Comparison of ENCODE assay signal across 2 cellular contexts in the genomic region with DNA sequence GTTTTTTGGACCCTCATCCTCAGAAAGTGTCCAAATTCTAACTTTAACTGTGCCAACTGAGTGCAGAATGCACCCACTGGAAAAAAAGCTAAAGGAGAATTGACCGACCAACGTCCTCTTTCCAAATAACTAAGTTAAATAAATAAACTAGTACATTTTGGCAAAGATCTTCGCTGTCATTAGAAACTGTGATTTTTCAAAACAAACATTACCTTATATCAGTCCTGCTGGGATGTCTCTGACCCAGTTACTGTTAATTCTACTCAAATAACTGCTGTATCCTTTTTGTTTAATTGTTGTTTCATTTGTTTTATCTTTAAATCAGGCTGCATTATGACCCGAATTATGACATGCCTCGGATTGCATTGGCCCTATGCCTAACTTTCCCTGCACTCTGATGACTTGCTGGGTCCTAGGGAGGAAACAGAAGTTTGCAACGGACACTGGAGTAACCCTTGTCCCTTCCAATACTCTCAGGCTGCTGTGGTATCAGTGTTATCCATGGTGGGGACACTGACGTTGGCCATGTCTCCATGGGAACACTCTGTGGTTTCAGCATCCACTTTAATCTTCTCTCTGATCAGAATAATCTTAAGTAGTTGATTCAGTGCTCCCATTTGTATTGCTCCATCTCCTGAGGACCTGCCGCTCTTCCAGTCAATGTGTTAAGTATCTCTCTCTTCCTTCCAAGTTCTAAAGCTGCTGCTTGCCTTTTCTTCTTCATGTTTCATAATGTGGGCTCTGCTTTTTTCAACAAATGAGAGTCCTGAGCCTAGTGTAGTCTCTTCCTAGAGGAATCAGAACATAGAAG.
TF ChIP-seq lines count a peak whose summit lies in the region.

No MANE protein-coding gene starts in this region.

TF ChIP-seq in SK-N-SH, 30 proteins besides CTCF, POLR2A, EP300 and RAD21 (continued from another document):
- TF ChIP-seq, protein P1, sequence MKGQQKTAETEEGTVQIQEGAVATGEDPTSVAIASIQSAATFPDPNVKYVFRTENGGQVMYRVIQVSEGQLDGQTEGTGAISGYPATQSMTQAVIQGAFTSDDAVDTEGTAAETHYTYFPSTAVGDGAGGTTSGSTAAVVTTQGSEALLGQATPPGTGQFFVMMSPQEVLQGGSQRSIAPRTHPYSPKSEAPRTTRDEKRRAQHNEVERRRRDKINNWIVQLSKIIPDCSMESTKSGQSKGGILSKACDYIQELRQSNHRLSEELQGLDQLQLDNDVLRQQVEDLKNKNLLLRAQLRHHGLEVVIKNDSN (IDR thresholded peaks at IDR 0.05; ENCODE audit: borderline replicate concordance, low read depth), result no peak
- TF ChIP-seq TEAD4 (IDR thresholded peaks at IDR 0.05; ENCODE audit: borderline replicate concordance, insufficient read depth), result no peak

TF ChIP-seq in SK-N-SH treated with all-trans-retinoic acid at 6 μM for 48 hours, 23 proteins besides CTCF, POLR2A, EP300 and RAD21 (continued from another document):
- TF ChIP-seq, protein P2, sequence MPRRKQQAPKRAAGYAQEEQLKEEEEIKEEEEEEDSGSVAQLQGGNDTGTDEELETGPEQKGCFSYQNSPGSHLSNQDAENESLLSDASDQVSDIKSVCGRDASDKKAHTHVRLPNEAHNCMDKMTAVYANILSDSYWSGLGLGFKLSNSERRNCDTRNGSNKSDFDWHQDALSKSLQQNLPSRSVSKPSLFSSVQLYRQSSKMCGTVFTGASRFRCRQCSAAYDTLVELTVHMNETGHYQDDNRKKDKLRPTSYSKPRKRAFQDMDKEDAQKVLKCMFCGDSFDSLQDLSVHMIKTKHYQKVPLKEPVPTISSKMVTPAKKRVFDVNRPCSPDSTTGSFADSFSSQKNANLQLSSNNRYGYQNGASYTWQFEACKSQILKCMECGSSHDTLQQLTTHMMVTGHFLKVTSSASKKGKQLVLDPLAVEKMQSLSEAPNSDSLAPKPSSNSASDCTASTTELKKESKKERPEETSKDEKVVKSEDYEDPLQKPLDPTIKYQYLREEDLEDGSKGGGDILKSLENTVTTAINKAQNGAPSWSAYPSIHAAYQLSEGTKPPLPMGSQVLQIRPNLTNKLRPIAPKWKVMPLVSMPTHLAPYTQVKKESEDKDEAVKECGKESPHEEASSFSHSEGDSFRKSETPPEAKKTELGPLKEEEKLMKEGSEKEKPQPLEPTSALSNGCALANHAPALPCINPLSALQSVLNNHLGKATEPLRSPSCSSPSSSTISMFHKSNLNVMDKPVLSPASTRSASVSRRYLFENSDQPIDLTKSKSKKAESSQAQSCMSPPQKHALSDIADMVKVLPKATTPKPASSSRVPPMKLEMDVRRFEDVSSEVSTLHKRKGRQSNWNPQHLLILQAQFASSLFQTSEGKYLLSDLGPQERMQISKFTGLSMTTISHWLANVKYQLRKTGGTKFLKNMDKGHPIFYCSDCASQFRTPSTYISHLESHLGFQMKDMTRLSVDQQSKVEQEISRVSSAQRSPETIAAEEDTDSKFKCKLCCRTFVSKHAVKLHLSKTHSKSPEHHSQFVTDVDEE (CRISPR knock-in tag; IDR thresholded peaks at IDR 0.05), result no peak
- no peak for TF ChIP-seq ZFP30 (CRISPR knock-in tag; IDR thresholded peaks at IDR 0.05)
- no peak for TF ChIP-seq ZNF8 (CRISPR knock-in tag; IDR thresholded peaks at IDR 0.05)
- no peak for TF ChIP-seq ESRRG (CRISPR knock-in tag; IDR thresholded peaks at IDR 0.05)
- TF ChIP-seq, protein P3, sequence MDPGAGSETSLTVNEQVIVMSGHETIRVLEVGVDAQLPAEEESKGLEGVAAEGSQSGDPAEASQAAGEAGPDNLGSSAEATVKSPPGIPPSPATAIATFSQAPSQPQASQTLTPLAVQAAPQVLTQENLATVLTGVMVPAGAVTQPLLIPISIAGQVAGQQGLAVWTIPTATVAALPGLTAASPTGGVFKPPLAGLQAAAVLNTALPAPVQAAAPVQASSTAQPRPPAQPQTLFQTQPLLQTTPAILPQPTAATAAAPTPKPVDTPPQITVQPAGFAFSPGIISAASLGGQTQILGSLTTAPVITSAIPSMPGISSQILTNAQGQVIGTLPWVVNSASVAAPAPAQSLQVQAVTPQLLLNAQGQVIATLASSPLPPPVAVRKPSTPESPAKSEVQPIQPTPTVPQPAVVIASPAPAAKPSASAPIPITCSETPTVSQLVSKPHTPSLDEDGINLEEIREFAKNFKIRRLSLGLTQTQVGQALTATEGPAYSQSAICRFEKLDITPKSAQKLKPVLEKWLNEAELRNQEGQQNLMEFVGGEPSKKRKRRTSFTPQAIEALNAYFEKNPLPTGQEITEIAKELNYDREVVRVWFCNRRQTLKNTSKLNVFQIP (CRISPR knock-in tag; IDR thresholded peaks at IDR 0.05; ENCODE audit: borderline replicate concordance, low read depth), result no peak
- no peak for TF ChIP-seq ZFP3 (CRISPR knock-in tag; IDR thresholded peaks at IDR 0.05)
- no peak for TF ChIP-seq TCF4 (CRISPR knock-in tag; IDR thresholded peaks at IDR 0.05; ENCODE audit: borderline replicate concordance)
- TF ChIP-seq ZNF565 (CRISPR knock-in tag; conservative IDR thresholded peaks at IDR 0.05; ENCODE audit: low read depth), result no peak
- TF ChIP-seq, protein P4, sequence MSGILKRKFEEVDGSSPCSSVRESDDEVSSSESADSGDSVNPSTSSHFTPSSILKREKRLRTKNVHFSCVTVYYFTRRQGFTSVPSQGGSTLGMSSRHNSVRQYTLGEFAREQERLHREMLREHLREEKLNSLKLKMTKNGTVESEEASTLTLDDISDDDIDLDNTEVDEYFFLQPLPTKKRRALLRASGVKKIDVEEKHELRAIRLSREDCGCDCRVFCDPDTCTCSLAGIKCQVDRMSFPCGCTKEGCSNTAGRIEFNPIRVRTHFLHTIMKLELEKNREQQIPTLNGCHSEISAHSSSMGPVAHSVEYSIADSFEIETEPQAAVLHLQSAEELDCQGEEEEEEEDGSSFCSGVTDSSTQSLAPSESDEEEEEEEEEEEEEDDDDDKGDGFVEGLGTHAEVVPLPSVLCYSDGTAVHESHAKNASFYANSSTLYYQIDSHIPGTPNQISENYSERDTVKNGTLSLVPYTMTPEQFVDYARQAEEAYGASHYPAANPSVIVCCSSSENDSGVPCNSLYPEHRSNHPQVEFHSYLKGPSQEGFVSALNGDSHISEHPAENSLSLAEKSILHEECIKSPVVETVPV (CRISPR knock-in tag; IDR thresholded peaks at IDR 0.05), result no peak
- TF ChIP-seq GLIS3 (CRISPR knock-in tag; IDR thresholded peaks at IDR 0.05), result no peak
- no peak for TF ChIP-seq SNAI2 (CRISPR knock-in tag; IDR thresholded peaks at IDR 0.05)
- TF ChIP-seq CSDC2 (CRISPR knock-in tag; IDR thresholded peaks at IDR 0.05), result no peak
